8 cellular contexts compared by ENCODE assay signal in the genomic region with DNA sequence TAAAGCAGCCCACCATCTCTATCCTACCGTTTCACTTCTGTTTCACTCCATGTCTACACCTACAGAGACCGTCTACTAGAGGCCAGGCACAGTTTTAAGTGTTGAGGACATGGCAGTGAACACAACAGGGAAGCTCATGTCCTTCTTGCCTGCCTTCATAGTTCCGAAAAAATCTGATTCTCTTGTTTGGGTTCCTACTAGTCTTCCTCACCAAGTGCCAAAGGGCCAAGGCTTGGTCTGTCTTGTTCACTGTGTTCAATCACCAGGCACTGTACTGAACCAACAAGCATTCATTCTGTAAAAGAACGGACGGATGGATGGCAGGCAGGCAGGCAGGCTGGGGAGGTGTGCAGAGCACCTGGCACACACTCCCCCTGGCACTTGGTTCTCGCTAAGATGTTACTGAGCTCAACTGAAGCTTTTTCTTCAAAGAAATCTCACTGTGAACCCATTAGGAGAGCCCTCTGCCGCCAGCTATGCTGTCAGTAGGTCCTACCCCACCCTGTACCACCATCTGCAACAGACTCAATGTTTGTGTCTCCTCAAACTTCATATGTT. TPM values are rescaled to one million over a fixed set of nuclear protein-coding genes. Genes with fewer than 3 reads are reported as not detected.
DNase-seq lines count a peak whose midpoint lies in the region; ATAC-seq and TF ChIP-seq lines count a peak whose summit lies in the region.

No MANE protein-coding gene starts in this region.

- TF ChIP-seq CTCF in choroid plexus epithelial cell (conservative IDR thresholded peaks at IDR 0.05; ENCODE audit: low read depth, low read length) (no peak), nephron (IDR thresholded peaks at IDR 0.05; ENCODE audit: unreplicated experiment in 3 of 3) (no peak), GM13976 (IDR thresholded peaks at IDR 0.05; ENCODE audit: borderline replicate concordance, control extremely low read depth, extremely low read depth, insufficient read depth, missing control alignments) (no peak)

- ATAC-seq in GM19455 (IDR thresholded peaks at IDR 0.05; ENCODE audit: unreplicated experiment) (no peak), HG03280 (IDR thresholded peaks at IDR 0.05; ENCODE audit: unreplicated experiment) (no peak)

- H3K27me3 Mint-ChIP-seq in IgD-negative memory B cell (no peaks in the 10 kb centered on the region), nephron (ENCODE audit: low read depth) (no peaks in the 10 kb centered on the region)

- no peaks in the 10 kb centered on the region for H3K9me3 ChIP-seq in BLaER1

- peaks cover 81% of the 10 kb centered on the region for H3K4me1 ChIP-seq in BLaER1

- peaks cover 70% of the 10 kb centered on the region for H4K20me1 ChIP-seq in BLaER1

- H3K9ac ChIP-seq in BLaER1: peak overlapping the region; percentile 88

- H3K4me3 Mint-ChIP-seq in IgD-negative memory B cell (peak overlapping the region; percentile 83 to 98 (median 94)), nephron (peak overlapping the region; percentile 95 to 98 (median 97))

- in situ Hi-C loops in GM13976 (cut with MboI; ENCODE audit: low sequenced_read_pairs, unreplicated experiment): loop anchor here (10.0 kb wide), 1 partner anchor 415 kb away; no protein-coding TSS in a partner anchor

- no peaks in the 10 kb centered on the region for H3K27me3 ChIP-seq in BLaER1

- peaks cover 18% of the 10 kb centered on the region for H3K36me3 ChIP-seq in BLaER1

- H3K4me2 ChIP-seq in BLaER1: peak overlapping the region; percentile 99

- no peak overlapping the region for H3K27ac ChIP-seq in BLaER1

- H3K9me3 Mint-ChIP-seq in IgD-negative memory B cell: no peaks in the 10 kb centered on the region
- no peaks in the 10 kb centered on the region for H3K9me3 Mint-ChIP-seq in nephron

- DNase-seq in choroid plexus epithelial cell (ENCODE audit: low read depth) (no peak), GM13976 (ENCODE audit: low spot score) (no peak)
- DNase-seq in stimulated activated CD4-positive, alpha-beta T cell treated with anti-CD3 and anti-CD28 coated beads, Interleukin-1b, Interleukin-23, amount 100 ng/mL, for 48 hours: no peak

- H3K36me3 Mint-ChIP-seq in IgD-negative memory B cell (peaks cover 2% of the 10 kb centered on the region), nephron (ENCODE audit: low read depth) (peaks cover 13% of the 10 kb centered on the region)

- peak overlapping the region; percentile 8 to 82 (median 67) for H3K27ac Mint-ChIP-seq in IgD-negative memory B cell
- no peak overlapping the region for H3K27ac Mint-ChIP-seq in nephron

- H3K4me3 ChIP-seq in BLaER1 (peak overlapping the region; percentile 80), choroid plexus epithelial cell (ENCODE audit: low read depth, low read length) (peak overlapping the region; percentile 1)

- H3K4me1 Mint-ChIP-seq in IgD-negative memory B cell (peaks cover 51 to 66% (median 58%) of the 10 kb centered on the region in 3 donors), nephron (peaks cover 58% of the 10 kb centered on the region)

RNA-seq across cellular contexts. Expression of a gene that starts 2.5 kb away (rescaled TPM):
- polyA plus RNA-seq in IgD-negative memory B cell: 11.4 TPM

RNA-seq across cellular contexts. Expression of a gene that starts 4.6 kb away (rescaled TPM):
- 21.1 TPM for polyA plus RNA-seq in IgD-negative memory B cell

Comparison
In these comparisons a context has a peak if more than half of its experiments do, and no peak if none do; other contexts are left out.
1. H3K27ac Mint-ChIP-seq: peak in IgD-negative memory B cell (3 of 3); none in nephron (0 of 3).